1 cellular context compared by ENCODE assay signal in genomic region chr2:150234787-150235512, GRCh38.
TF ChIP-seq lines count a peak whose summit lies in the region.

No MANE protein-coding gene starts in this region.

TF ChIP-seq in IMR-90, 13 proteins besides CTCF, POLR2A, EP300 and RAD21 (continued from another document):
- peak; percentile 16; the same call in 1 of the 2 replicates for TF ChIP-seq SMC3 (IDR thresholded peaks at IDR 0.05; ENCODE audit: low read depth, low read length)
- no peak for TF ChIP-seq CHD1 (IDR thresholded peaks at IDR 0.05; ENCODE audit: low read depth, low read length)
- no peak for TF ChIP-seq MAZ (IDR thresholded peaks at IDR 0.05; ENCODE audit: borderline replicate concordance, low read depth, low read length)
- TF ChIP-seq NFE2L2 (IDR thresholded peaks at IDR 0.05; ENCODE audit: low read depth, low read length): peak; percentile 64; the same call in 1 of the 2 replicates
